In genomic region chr15:95325763-95326688, GRCh38 we compare ENCODE assay signal across 10 cellular contexts.
DNase-seq lines count a peak whose midpoint lies in the region; ATAC-seq, FAIRE-seq and TF ChIP-seq lines count a peak whose summit lies in the region.
"Had no signal": no experiment of that assay in that cellular context is flagged by ENCODE, and none has a peak within 500 bp of the region (broad histone marks: within the 10 kb centered on the region; RNA-seq: fewer than 3 reads in every experiment).

No MANE protein-coding gene starts in this region.

- no peak for FAIRE-seq in kidney (lab: Jason Lieb, UNC)
- no peak for FAIRE-seq in D721Med (lab: Jason Lieb, UNC)

- no peak for ATAC-seq in HG02642 (IDR thresholded peaks at IDR 0.05; ENCODE audit: poor library complexity, unreplicated experiment)

- POLR2A ChIA-PET in SK-N-SH (lab: Yijun Ruan, JAX): no interaction called here

- H3K4me1 ChIP-seq in HUES48 (ENCODE audit: control insufficient read depth, insufficient read depth, low read length) (no peaks in the 10 kb centered on the region), kidney (ENCODE audit: control insufficient read depth in 1 of 2, insufficient read depth in 1 of 2, low read depth in 1 of 2, low read length in 2 of 2) (peaks cover 0 to 4% of the 10 kb centered on the region in 2 donors), sigmoid colon (peaks cover 0 to 7% (median 6%) of the 10 kb centered on the region in 4 donors), SK-N-SH (ENCODE audit: control insufficient read depth in 1 of 2, insufficient read depth in 2 of 2, low read depth in 1 of 2, low read length in 1 of 2) (no peaks in the 10 kb centered on the region)
- H3K4me1 ChIP-seq: left lung had no signal

- CTCF ChIA-PET in SK-N-SH (lab: Yijun Ruan, JAX): no interaction called here

- no peak for TF ChIP-seq RAD21 in SK-N-SH (IDR thresholded peaks at IDR 0.05; ENCODE audit: low read length)

- TF ChIP-seq POLR2A in sigmoid colon (IDR thresholded peaks at IDR 0.05): no peak

- H3K4me3 ChIP-seq in HUES48 (ENCODE audit: low read depth, low read length): peak overlapping the region; percentile 66
- peak overlapping the region; percentile 42 to 50 for H3K4me3 ChIP-seq in kidney (ENCODE audit: low read length in 2 of 2)
- H3K4me3 ChIP-seq in sigmoid colon: peak overlapping the region; percentile 14 to 45 (median 35)
- no peak overlapping the region for H3K4me3 ChIP-seq in SK-N-SH (ENCODE audit: low read depth in 2 of 2, low read length in 1 of 2)
- H3K4me3 ChIP-seq: PC-9 had no signal

- no peak overlapping the region for H3K4me2 ChIP-seq in SK-N-SH
- H3K4me2 ChIP-seq: PC-9 had no signal

- no peak for TF ChIP-seq EP300 in sigmoid colon (IDR thresholded peaks at IDR 0.05)
- no peak for TF ChIP-seq EP300 in SK-N-SH (IDR thresholded peaks at IDR 0.05; ENCODE audit: borderline replicate concordance in 1 of 2, low read depth in 1 of 2, low read length in 1 of 2)

- no peak overlapping the region for H3K27ac ChIP-seq in HUES48 (ENCODE audit: low read depth, low read length)
- H3K27ac ChIP-seq in kidney (ENCODE audit: low read depth in 2 of 2, low read length in 2 of 2): peak overlapping the region; percentile 77 to 89
- H3K27ac ChIP-seq in sigmoid colon: peak overlapping the region; percentile 43 to 77 (median 48)
- no peak overlapping the region for H3K27ac ChIP-seq in SK-N-SH (ENCODE audit: low read depth in 2 of 2, low read length in 1 of 2)
- H3K27ac ChIP-seq: PC-9 had no signal

- H3K36me3 ChIP-seq in HUES48 (ENCODE audit: control insufficient read depth, insufficient read depth, low read length): no peaks in the 10 kb centered on the region
- H3K36me3 ChIP-seq in kidney (ENCODE audit: control insufficient read depth in 1 of 2, insufficient read depth in 2 of 2, low read length in 2 of 2): no peaks in the 10 kb centered on the region
- H3K36me3 ChIP-seq in sigmoid colon: no peaks in the 10 kb centered on the region
- H3K36me3 ChIP-seq in SK-N-SH (replicated peaks in 1 of 2; ENCODE audit: control insufficient read depth in 1 of 2, insufficient read depth in 2 of 2, low read length in 1 of 2): no peaks in the 10 kb centered on the region
- H3K36me3 ChIP-seq: left lung had no signal

- H3K9ac ChIP-seq in HUES48 (ENCODE audit: low read depth, low read length) (no peak overlapping the region), kidney (ENCODE audit: low read length in 2 of 2) (peak overlapping the region; percentile 5 to 65), SK-N-SH (no peak overlapping the region)

- TF ChIP-seq CTCF in kidney (IDR thresholded peaks at IDR 0.05; ENCODE audit: borderline replicate concordance, extremely low read depth, insufficient read depth): no peak
- TF ChIP-seq CTCF in sigmoid colon (IDR thresholded peaks at IDR 0.05): no peak
- no peak for TF ChIP-seq CTCF in D721Med (IDR thresholded peaks at IDR 0.05; ENCODE audit: insufficient read depth, missing control alignments)
- no peak for TF ChIP-seq CTCF in GM10266 (IDR thresholded peaks at IDR 0.05; ENCODE audit: control insufficient read depth, insufficient read depth, low read depth, missing control alignments)
- TF ChIP-seq CTCF in SK-N-SH (IDR thresholded peaks at IDR 0.05): no peak

- DNase-seq in dermis blood vessel endothelial cell: peak; percentile 78
- DNase-seq in kidney: no peak
- DNase-seq in sigmoid colon: no peak
- DNase-seq in D721Med (ENCODE audit: insufficient read length, low spot score): no peak
- no peak for DNase-seq in GM10266 (ENCODE audit: extremely low spot score)
- no peak for DNase-seq in SK-N-SH
- DNase-seq: left lung, PC-9 had no signal

- no peak overlapping the region for H2AFZ ChIP-seq in SK-N-SH (ENCODE audit: low read depth)
- H2AFZ ChIP-seq: PC-9 had no signal

- intact Hi-C loops in kidney (cut with DNase I): no loop called here
- intact Hi-C loops in sigmoid colon (cut with DNase I): no loop called here

- peaks cover 34% of the 10 kb centered on the region for H3K27me3 ChIP-seq in HUES48 (ENCODE audit: control insufficient read depth, insufficient read depth, low read length)
- H3K27me3 ChIP-seq in sigmoid colon: peaks cover 5 to 18% (median 6%) of the 10 kb centered on the region in 3 donors
- no peaks in the 10 kb centered on the region for H3K27me3 ChIP-seq in SK-N-SH (ENCODE audit: insufficient read depth)

- no peaks in the 10 kb centered on the region for H3K79me2 ChIP-seq in SK-N-SH (ENCODE audit: insufficient read depth)

- H3K9me2 ChIP-seq in SK-N-SH: no peaks in the 10 kb centered on the region

- WGBS in sigmoid colon, 2 donors: 56 to 71% methylated on average over 10 of the region's 10 CpGs
- 29% methylated on average over 10 of the region's 10 CpGs for WGBS in SK-N-SH (ENCODE audit: low lambda C conversion rate)

- no peaks in the 10 kb centered on the region for H3F3A ChIP-seq in SK-N-SH (replicated peaks; ENCODE audit: insufficient read depth)

- no peaks in the 10 kb centered on the region for H4K20me1 ChIP-seq in SK-N-SH (ENCODE audit: insufficient read depth)

- H3K9me3 ChIP-seq in HUES48 (ENCODE audit: control insufficient read depth, insufficient read depth, low read length) (no peaks in the 10 kb centered on the region), kidney (ENCODE audit: control insufficient read depth in 1 of 2, low read length in 2 of 2) (no peaks in the 10 kb centered on the region), sigmoid colon (no peaks in the 10 kb centered on the region), SK-N-SH (no peaks in the 10 kb centered on the region)
- H3K9me3 ChIP-seq: left lung had no signal

TF ChIP-seq in SK-N-SH, 30 proteins besides CTCF, POLR2A, EP300 and RAD21 (continues in another document):
- no peak for TF ChIP-seq RFX5 (IDR thresholded peaks at IDR 0.05; ENCODE audit: low read length)
- TF ChIP-seq, protein P1, sequence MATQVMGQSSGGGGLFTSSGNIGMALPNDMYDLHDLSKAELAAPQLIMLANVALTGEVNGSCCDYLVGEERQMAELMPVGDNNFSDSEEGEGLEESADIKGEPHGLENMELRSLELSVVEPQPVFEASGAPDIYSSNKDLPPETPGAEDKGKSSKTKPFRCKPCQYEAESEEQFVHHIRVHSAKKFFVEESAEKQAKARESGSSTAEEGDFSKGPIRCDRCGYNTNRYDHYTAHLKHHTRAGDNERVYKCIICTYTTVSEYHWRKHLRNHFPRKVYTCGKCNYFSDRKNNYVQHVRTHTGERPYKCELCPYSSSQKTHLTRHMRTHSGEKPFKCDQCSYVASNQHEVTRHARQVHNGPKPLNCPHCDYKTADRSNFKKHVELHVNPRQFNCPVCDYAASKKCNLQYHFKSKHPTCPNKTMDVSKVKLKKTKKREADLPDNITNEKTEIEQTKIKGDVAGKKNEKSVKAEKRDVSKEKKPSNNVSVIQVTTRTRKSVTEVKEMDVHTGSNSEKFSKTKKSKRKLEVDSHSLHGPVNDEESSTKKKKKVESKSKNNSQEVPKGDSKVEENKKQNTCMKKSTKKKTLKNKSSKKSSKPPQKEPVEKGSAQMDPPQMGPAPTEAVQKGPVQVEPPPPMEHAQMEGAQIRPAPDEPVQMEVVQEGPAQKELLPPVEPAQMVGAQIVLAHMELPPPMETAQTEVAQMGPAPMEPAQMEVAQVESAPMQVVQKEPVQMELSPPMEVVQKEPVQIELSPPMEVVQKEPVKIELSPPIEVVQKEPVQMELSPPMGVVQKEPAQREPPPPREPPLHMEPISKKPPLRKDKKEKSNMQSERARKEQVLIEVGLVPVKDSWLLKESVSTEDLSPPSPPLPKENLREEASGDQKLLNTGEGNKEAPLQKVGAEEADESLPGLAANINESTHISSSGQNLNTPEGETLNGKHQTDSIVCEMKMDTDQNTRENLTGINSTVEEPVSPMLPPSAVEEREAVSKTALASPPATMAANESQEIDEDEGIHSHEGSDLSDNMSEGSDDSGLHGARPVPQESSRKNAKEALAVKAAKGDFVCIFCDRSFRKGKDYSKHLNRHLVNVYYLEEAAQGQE (IDR thresholded peaks at IDR 0.05; ENCODE audit: low read depth, low read length): no peak
- no peak for TF ChIP-seq YY1 (IDR thresholded peaks at IDR 0.05; ENCODE audit: low read depth)
- no peak for TF ChIP-seq FOXM1 (IDR thresholded peaks at IDR 0.05; ENCODE audit: low read depth)
- no peak for TF ChIP-seq NFIC (IDR thresholded peaks at IDR 0.05; ENCODE audit: borderline replicate concordance)
- no peak for TF ChIP-seq FOXJ3 (CRISPR knock-in tag; IDR thresholded peaks at IDR 0.05)
- no peak for TF ChIP-seq NRF1 (IDR thresholded peaks at IDR 0.05; ENCODE audit: low read depth, low read length)
- TF ChIP-seq GATA2 (CRISPR knock-in tag; IDR thresholded peaks at IDR 0.05): no peak
- TF ChIP-seq PBX3 (IDR thresholded peaks at IDR 0.05): no peak
- TF ChIP-seq EZH2phosphoT487 (IDR thresholded peaks at IDR 0.05; ENCODE audit: borderline replicate concordance, low read depth): no peak
- TF ChIP-seq ZBTB33 (IDR thresholded peaks at IDR 0.05; ENCODE audit: borderline replicate concordance, low read depth): no peak

Comparison
In these comparisons a context has a peak if more than half of its experiments do, and no peak if none do; other contexts are left out.
1. H3K27ac ChIP-seq: peak in kidney (2 of 2) and sigmoid colon (4 of 4); none in HUES48 (single experiment) and SK-N-SH (0 of 2).
2. H3K4me3 ChIP-seq: peak in HUES48 (single experiment), kidney (2 of 2) and sigmoid colon (4 of 4); none in SK-N-SH (0 of 2).
3. H3K9ac ChIP-seq: peak in kidney (2 of 2); none in HUES48 (single experiment) and SK-N-SH (single experiment).